10 cellular contexts compared by ENCODE assay signal in genomic region chr19:39506598-39506943, GRCh38. TPM values are rescaled to one million over a fixed set of nuclear protein-coding genes. Genes with fewer than 3 reads are reported as not detected.
DNase-seq lines count a peak whose midpoint lies in the region; ATAC-seq and TF ChIP-seq lines count a peak whose summit lies in the region.
"Had no signal": no experiment of that assay in that cellular context is flagged by ENCODE, and none has a peak within 500 bp of the region (broad histone marks: within the 10 kb centered on the region; RNA-seq: fewer than 3 reads in every experiment).

No MANE protein-coding gene starts in this region.

- no peak for TF ChIP-seq CTCF in activated CD8-positive, alpha-beta T cell treated with anti-CD3 and anti-CD28 coated beads for 36 hours (IDR thresholded peaks at IDR 0.05)
- TF ChIP-seq CTCF in glutamatergic neuron (IDR thresholded peaks at IDR 0.05; ENCODE audit: partially characterized antibody, unreplicated experiment) = no peak

- H3K9me3 Mint-ChIP-seq in activated CD8-positive, alpha-beta memory T cell treated with anti-CD3 and anti-CD28 coated beads, Interleukin-2, amount 10 ng/mL, durations not matched to agents 7 days and 5 days (ENCODE audit: low read depth) = no peaks in the 10 kb centered on the region
- H3K9me3 Mint-ChIP-seq in activated CD8-positive, alpha-beta T cell treated with anti-CD3 and anti-CD28 coated beads for 36 hours = peaks cover 4% of the 10 kb centered on the region
- H3K9me3 Mint-ChIP-seq in glutamatergic neuron (ENCODE audit: unreplicated experiment) = peaks cover 31% of the 10 kb centered on the region
- H3K9me3 Mint-ChIP-seq in stimulated activated naive CD8-positive, alpha-beta T cell treated with anti-CD3 and anti-CD28 coated beads, Interleukin-15, amount 100 ng/mL, for 72 hours = no peaks in the 10 kb centered on the region
- H3K9me3 Mint-ChIP-seq: activated T-cell treated with anti-CD3 and anti-CD28 coated beads, Interleukin-2, amount 50 U/mL, for 24 hours had no signal

- no peak for ATAC-seq in activated CD8-positive, alpha-beta memory T cell treated with anti-CD3 and anti-CD28 coated beads, Interleukin-2, amount 10 ng/mL, durations not matched to agents 7 days and 5 days
- ATAC-seq in activated CD8-positive, alpha-beta T cell treated with anti-CD3 and anti-CD28 coated beads for 36 hours = no peak
- ATAC-seq in stimulated activated naive CD8-positive, alpha-beta T cell treated with anti-CD3 and anti-CD28 coated beads, Interleukin-15, amount 100 ng/mL, for 72 hours = no peak

- peak overlapping the region; percentile 1 for H3K4me3 Mint-ChIP-seq in activated CD8-positive, alpha-beta memory T cell treated with anti-CD3 and anti-CD28 coated beads, Interleukin-2, amount 10 ng/mL, durations not matched to agents 7 days and 5 days
- H3K4me3 Mint-ChIP-seq in activated CD8-positive, alpha-beta T cell treated with anti-CD3 and anti-CD28 coated beads for 36 hours = peak overlapping the region; percentile 37
- H3K4me3 Mint-ChIP-seq in glutamatergic neuron (ENCODE audit: unreplicated experiment) = peak overlapping the region; percentile 76
- peak overlapping the region; percentile 50 to 64 for H3K4me3 Mint-ChIP-seq in stimulated activated naive CD8-positive, alpha-beta T cell treated with anti-CD3 and anti-CD28 coated beads, Interleukin-15, amount 100 ng/mL, for 72 hours

- intact Hi-C loops in activated CD8-positive, alpha-beta T cell treated with anti-CD3 and anti-CD28 coated beads for 36 hours (cut with micrococcal nuclease) = no loop called here

- peaks cover 22% of the 10 kb centered on the region for H3K4me1 Mint-ChIP-seq in activated CD8-positive, alpha-beta memory T cell treated with anti-CD3 and anti-CD28 coated beads, Interleukin-2, amount 10 ng/mL, durations not matched to agents 7 days and 5 days
- H3K4me1 Mint-ChIP-seq in activated CD8-positive, alpha-beta T cell treated with anti-CD3 and anti-CD28 coated beads for 36 hours (ENCODE audit: low read depth) = peaks cover 22% of the 10 kb centered on the region
- H3K4me1 Mint-ChIP-seq in glutamatergic neuron (ENCODE audit: low read depth, unreplicated experiment) = peaks cover 39% of the 10 kb centered on the region
- H3K4me1 Mint-ChIP-seq in stimulated activated naive CD8-positive, alpha-beta T cell treated with anti-CD3 and anti-CD28 coated beads, Interleukin-15, amount 100 ng/mL, for 72 hours = peaks cover 34% of the 10 kb centered on the region

- peaks cover 54% of the 10 kb centered on the region for H3K27me3 Mint-ChIP-seq in activated CD8-positive, alpha-beta memory T cell treated with anti-CD3 and anti-CD28 coated beads, Interleukin-2, amount 10 ng/mL, durations not matched to agents 7 days and 5 days
- peaks cover 50% of the 10 kb centered on the region for H3K27me3 Mint-ChIP-seq in activated CD8-positive, alpha-beta T cell treated with anti-CD3 and anti-CD28 coated beads for 36 hours
- H3K27me3 Mint-ChIP-seq in glutamatergic neuron (ENCODE audit: unreplicated experiment) = peaks cover 34% of the 10 kb centered on the region
- peaks cover 63% of the 10 kb centered on the region for H3K27me3 Mint-ChIP-seq in stimulated activated naive CD8-positive, alpha-beta T cell treated with anti-CD3 and anti-CD28 coated beads, Interleukin-15, amount 100 ng/mL, for 72 hours

- H3K27ac Mint-ChIP-seq in activated CD8-positive, alpha-beta memory T cell treated with anti-CD3 and anti-CD28 coated beads, Interleukin-2, amount 10 ng/mL, durations not matched to agents 7 days and 5 days = no peak overlapping the region
- no peak overlapping the region for H3K27ac Mint-ChIP-seq in activated CD8-positive, alpha-beta T cell treated with anti-CD3 and anti-CD28 coated beads for 36 hours
- peak overlapping the region; percentile 77 for H3K27ac Mint-ChIP-seq in glutamatergic neuron (ENCODE audit: unreplicated experiment)
- no peak overlapping the region for H3K27ac Mint-ChIP-seq in stimulated activated naive CD8-positive, alpha-beta T cell treated with anti-CD3 and anti-CD28 coated beads, Interleukin-15, amount 100 ng/mL, for 72 hours
- H3K27ac Mint-ChIP-seq: activated T-cell treated with anti-CD3 and anti-CD28 coated beads, Interleukin-2, amount 50 U/mL, for 24 hours had no signal

- DNase-seq in activated CD8-positive, alpha-beta memory T cell treated with anti-CD3 and anti-CD28 coated beads, Interleukin-2, amount 10 ng/mL, durations not matched to agents 7 days and 5 days = no peak
- DNase-seq in activated CD8-positive, alpha-beta memory T cell treated with anti-CD3 and anti-CD28 coated beads, Interleukin-2, amount 50 U/mL, for 4 hours = no peak
- DNase-seq in activated CD8-positive, alpha-beta T cell treated with anti-CD3 and anti-CD28 coated beads for 36 hours = no peak
- DNase-seq in glutamatergic neuron = no peak
- DNase-seq in stimulated activated naive CD8-positive, alpha-beta T cell treated with anti-CD3 and anti-CD28 coated beads, Interleukin-15, amount 100 ng/mL, for 72 hours = no peak
- DNase-seq in SW480 (ENCODE audit: low spot score) = no peak
- no peak for DNase-seq in nucleus accumbens (lab: John Stamatoyannopoulos, UW)
- DNase-seq in stimulated activated CD4-positive, alpha-beta T cell treated with anti-CD3 and anti-CD28 coated beads, Interleukin-15, amount 100 ng/mL, for 24 hours = no peak
- DNase-seq: effector CD4-positive, alpha-beta T cell had no signal

- no peaks in the 10 kb centered on the region for H3K36me3 Mint-ChIP-seq in activated CD8-positive, alpha-beta memory T cell treated with anti-CD3 and anti-CD28 coated beads, Interleukin-2, amount 10 ng/mL, durations not matched to agents 7 days and 5 days
- no peaks in the 10 kb centered on the region for H3K36me3 Mint-ChIP-seq in activated CD8-positive, alpha-beta T cell treated with anti-CD3 and anti-CD28 coated beads for 36 hours (ENCODE audit: low read depth)
- H3K36me3 Mint-ChIP-seq in glutamatergic neuron (ENCODE audit: unreplicated experiment) = no peaks in the 10 kb centered on the region

- POLR2A ChIA-PET in activated CD8-positive, alpha-beta T cell treated with anti-CD3 and anti-CD28 coated beads for 36 hours (lab: Charles Lee) = interaction anchor here (0.6 to 1.5 kb wide), 3 partner anchors 20 to 35 kb away, joined by 3 to 4 read pairs (median 4); no protein-coding TSS in a partner anchor

- CTCF ChIA-PET in activated CD8-positive, alpha-beta memory T cell treated with anti-CD3 and anti-CD28 coated beads, Interleukin-2, amount 10 ng/mL, durations not matched to agents 7 days and 5 days (lab: Charles Lee) = interaction anchor here (2.7 kb wide), 1 partner anchor 26 kb away, joined by 11 read pairs; the partner anchor contains the start of gene EID2B
- CTCF ChIA-PET in activated CD8-positive, alpha-beta T cell treated with anti-CD3 and anti-CD28 coated beads for 36 hours (lab: Charles Lee) = no interaction called here

RNA-seq across cellular contexts. Expression of gene DLL3, which starts 7.8 kb away (rescaled TPM):
- total RNA-seq in activated CD8-positive, alpha-beta memory T cell treated with anti-CD3 and anti-CD28 coated beads, Interleukin-2, amount 10 ng/mL, durations not matched to agents 7 days and 5 days = under 1 TPM; 0.26 to 0.98 TPM
- total RNA-seq in activated CD8-positive, alpha-beta T cell treated with anti-CD3 and anti-CD28 coated beads for 36 hours = 1 to 10 TPM; 1.3 to 1.6 TPM
- 788 TPM for total RNA-seq in glutamatergic neuron (ENCODE audit: unreplicated experiment)

RNA-seq across cellular contexts. Expression of gene SELENOV, which starts 8.4 kb away (rescaled TPM):
- total RNA-seq in activated CD8-positive, alpha-beta memory T cell treated with anti-CD3 and anti-CD28 coated beads, Interleukin-2, amount 10 ng/mL, durations not matched to agents 7 days and 5 days = not detected
- not detected for total RNA-seq in activated CD8-positive, alpha-beta T cell treated with anti-CD3 and anti-CD28 coated beads for 36 hours
- total RNA-seq in glutamatergic neuron (ENCODE audit: unreplicated experiment) = 9.9 TPM

RNA-seq across cellular contexts. Expression of gene TIMM50, which starts 25.9 kb away (rescaled TPM):
- total RNA-seq in activated CD8-positive, alpha-beta memory T cell treated with anti-CD3 and anti-CD28 coated beads, Interleukin-2, amount 10 ng/mL, durations not matched to agents 7 days and 5 days = 10 to 100 TPM; 59.6 to 83.9 TPM
- total RNA-seq in activated CD8-positive, alpha-beta T cell treated with anti-CD3 and anti-CD28 coated beads for 36 hours = 100 to 1,000 TPM; 108 to 114 TPM
- total RNA-seq in glutamatergic neuron (ENCODE audit: unreplicated experiment) = 256 TPM

RNA-seq across cellular contexts. Expression of gene EID2B, which starts 26.1 kb away (rescaled TPM):
- total RNA-seq in activated CD8-positive, alpha-beta memory T cell treated with anti-CD3 and anti-CD28 coated beads, Interleukin-2, amount 10 ng/mL, durations not matched to agents 7 days and 5 days = 1 to 10 TPM; 4.7 to 7.4 TPM
- 1 to 10 TPM; 3.0 TPM for total RNA-seq in activated CD8-positive, alpha-beta T cell treated with anti-CD3 and anti-CD28 coated beads for 36 hours
- total RNA-seq in glutamatergic neuron (ENCODE audit: unreplicated experiment) = 7.6 TPM

RNA-seq across cellular contexts. Expression of gene EID2, which starts 33.4 kb away (rescaled TPM):
- 10 to 100 TPM; 15.1 to 16.3 TPM for total RNA-seq in activated CD8-positive, alpha-beta memory T cell treated with anti-CD3 and anti-CD28 coated beads, Interleukin-2, amount 10 ng/mL, durations not matched to agents 7 days and 5 days
- total RNA-seq in activated CD8-positive, alpha-beta T cell treated with anti-CD3 and anti-CD28 coated beads for 36 hours = 10 to 100 TPM; 11.1 to 11.7 TPM
- total RNA-seq in glutamatergic neuron (ENCODE audit: unreplicated experiment) = 20.2 TPM

Comparison
In these comparisons a context has a peak if more than half of its experiments do, and no peak if none do; other contexts are left out.
1. H3K4me3 Mint-ChIP-seq: peak in every context shown above with its lines; median percentile 76 in glutamatergic neuron; 57 in stimulated activated naive CD8-positive, alpha-beta T cell treated with anti-CD3 and anti-CD28 coated beads, Interleukin-15, amount 100 ng/mL, for 72 hours; 37 in activated CD8-positive, alpha-beta T cell treated with anti-CD3 and anti-CD28 coated beads for 36 hours; 1 in activated CD8-positive, alpha-beta memory T cell treated with anti-CD3 and anti-CD28 coated beads, Interleukin-2, amount 10 ng/mL, durations not matched to agents 7 days and 5 days.
2. RNA of gene DLL3, which starts 7.8 kb away (total RNA-seq): 788 TPM in glutamatergic neuron (single experiment); 1.3 to 1.6 TPM in activated CD8-positive, alpha-beta T cell treated with anti-CD3 and anti-CD28 coated beads for 36 hours and 0.26 to 0.98 TPM in activated CD8-positive, alpha-beta memory T cell treated with anti-CD3 and anti-CD28 coated beads, Interleukin-2, amount 10 ng/mL, durations not matched to agents 7 days and 5 days; every median in the first group is over 100 times any median in the second.